Comparison of ENCODE assay signal across 9 cellular contexts in genomic region chr2:160993543-160994090, GRCh38.
A peak's percentile ranks its signal among the peaks of the same experiment; 100 is the strongest.
DNase-seq lines count a peak whose midpoint lies in the region; ATAC-seq, FAIRE-seq and TF ChIP-seq lines count a peak whose summit lies in the region.
"Had no signal": no experiment of that assay in that cellular context is flagged by ENCODE, and none has a peak within 500 bp of the region (broad histone marks: within the 10 kb centered on the region; RNA-seq: fewer than 3 reads in every experiment).

No MANE protein-coding gene starts in this region.

- no peaks in the 10 kb centered on the region for H3K9me3 Mint-ChIP-seq in astrocyte (ENCODE audit: unreplicated experiment)
- H3K9me3 Mint-ChIP-seq: WTC11 had no signal

- H3K36me3 Mint-ChIP-seq in astrocyte (ENCODE audit: low read depth, unreplicated experiment) = no peaks in the 10 kb centered on the region
- H3K36me3 Mint-ChIP-seq: WTC11 had no signal

- no peak for FAIRE-seq in astrocyte (lab: Jason Lieb, UNC)

- no peak for TF ChIP-seq CTCF in KMS-11 (conservative IDR thresholded peaks at IDR 0.05; ENCODE audit: low read depth, low read length)
- TF ChIP-seq CTCF in astrocyte (IDR thresholded peaks at IDR 0.05; ENCODE audit: insufficient read depth, low read depth, low read length) = no peak
- no peak for TF ChIP-seq CTCF in left lung (IDR thresholded peaks at IDR 0.05)

- H3K27ac ChIP-seq in KMS-11 = no peak overlapping the region
- no peak overlapping the region for H3K27ac ChIP-seq in astrocyte (ENCODE audit: low read depth, low read length)
- H3K27ac ChIP-seq in left lung = peak overlapping the region in 1 of 2 donors; percentile 15
- H3K27ac ChIP-seq in stomach smooth muscle (ENCODE audit: low read length) = peak overlapping the region; percentile 1

- no peaks in the 10 kb centered on the region for H4K20me1 ChIP-seq in KMS-11 (ENCODE audit: insufficient read depth)
- no peaks in the 10 kb centered on the region for H4K20me1 ChIP-seq in astrocyte (ENCODE audit: insufficient read depth, low read length)

- H3K9ac ChIP-seq in KMS-11 (no peak overlapping the region), astrocyte (ENCODE audit: low read length) (no peak overlapping the region), stomach smooth muscle (ENCODE audit: low read length in 2 of 2) (peak overlapping the region; percentile 5 to 42)

- H3K27me3 ChIP-seq in KMS-11 (ENCODE audit: insufficient read depth, low read depth) (no peaks in the 10 kb centered on the region), astrocyte (ENCODE audit: insufficient read depth, low read length) (no peaks in the 10 kb centered on the region), left lung (no peaks in the 10 kb centered on the region), stomach smooth muscle (ENCODE audit: control insufficient read depth in 1 of 2, insufficient read depth in 2 of 2, low read length in 2 of 2) (no peaks in the 10 kb centered on the region)

- H3K27ac Mint-ChIP-seq in astrocyte (ENCODE audit: unreplicated experiment) = peak overlapping the region; percentile 63
- H3K27ac Mint-ChIP-seq: WTC11 had no signal

- no peak overlapping the region for H3K4me3 Mint-ChIP-seq in astrocyte (ENCODE audit: unreplicated experiment)
- H3K4me3 Mint-ChIP-seq: WTC11 had no signal

- H3K9me3 ChIP-seq in astrocyte (ENCODE audit: insufficient read depth, low read depth, low read length) = no peaks in the 10 kb centered on the region
- no peaks in the 10 kb centered on the region for H3K9me3 ChIP-seq in left lung
- H3K9me3 ChIP-seq in stomach smooth muscle (ENCODE audit: control insufficient read depth in 2 of 2, low read length in 2 of 2) = no peaks in the 10 kb centered on the region

- H3K79me2 ChIP-seq in KMS-11 (ENCODE audit: insufficient read depth, low read depth) (no peaks in the 10 kb centered on the region), astrocyte (ENCODE audit: insufficient read depth, low read length) (no peaks in the 10 kb centered on the region)

- no peak overlapping the region for H3K4me2 ChIP-seq in KMS-11
- H3K4me2 ChIP-seq in astrocyte (ENCODE audit: low read length) = peak overlapping the region; percentile 60

- H3K4me1 Mint-ChIP-seq in astrocyte (ENCODE audit: low read depth, unreplicated experiment) = peaks cover 14% of the 10 kb centered on the region

- no peaks in the 10 kb centered on the region for H3K36me3 ChIP-seq in KMS-11 (ENCODE audit: insufficient read depth)
- no peaks in the 10 kb centered on the region for H3K36me3 ChIP-seq in astrocyte (ENCODE audit: insufficient read depth, low read length)
- H3K36me3 ChIP-seq in left lung = no peaks in the 10 kb centered on the region
- no peaks in the 10 kb centered on the region for H3K36me3 ChIP-seq in stomach smooth muscle (ENCODE audit: control insufficient read depth in 2 of 2, insufficient read depth in 2 of 2, low read length in 2 of 2)

- peak; percentile 31 for ATAC-seq in left lung
- ATAC-seq in HG02840 (IDR thresholded peaks at IDR 0.05; ENCODE audit: low FRiP score, unreplicated experiment) = no peak

- intact Hi-C loops in left lung (cut with DNase I) = loop anchor here in 1 of 2 donors (5.0 kb wide), 1 partner anchor 881 kb away; no protein-coding TSS in a partner anchor

- H3K4me3 ChIP-seq in KMS-11 (IDR thresholded peaks at IDR 0.05; ENCODE audit: insufficient read depth, low read depth, low read length) (no peak overlapping the region), astrocyte (ENCODE audit: insufficient read depth, low read depth, low read length) (no peak overlapping the region), left lung (no peak overlapping the region), stomach smooth muscle (ENCODE audit: low read length in 2 of 2) (peak overlapping the region; percentile 10 to 56)

- DNase-seq in astrocyte (ENCODE audit: low read depth) = no peak
- no peak for DNase-seq in left lung
- no peak for DNase-seq in SIG-M5 (lab: John Stamatoyannopoulos, UW)
- DNase-seq in hippocampal formation (lab: John Stamatoyannopoulos, UW) = no peak
- DNase-seq: cerebellar nuclear complex had no signal

- no peaks in the 10 kb centered on the region for H3K27me3 Mint-ChIP-seq in astrocyte (ENCODE audit: low read depth, unreplicated experiment)

- H2AFZ ChIP-seq in KMS-11 (ENCODE audit: low read depth) (peak overlapping the region; percentile 44; the same call in 1 of the 2 replicates), astrocyte (ENCODE audit: low read depth, low read length) (no peak overlapping the region)

- H3K4me1 ChIP-seq in KMS-11 (ENCODE audit: low read depth, poor library complexity, severe bottlenecking) (no peaks in the 10 kb centered on the region), astrocyte (ENCODE audit: insufficient read depth, low read length) (no peaks in the 10 kb centered on the region), left lung (peaks cover 5 to 11% of the 10 kb centered on the region in 2 donors), stomach smooth muscle (ENCODE audit: control insufficient read depth, insufficient read depth, low read length) (peaks cover 8% of the 10 kb centered on the region)

Comparison
In these comparisons a context has a peak if more than half of its experiments do, and no peak if none do; other contexts are left out.
1. H3K4me3 ChIP-seq: peak in stomach smooth muscle (2 of 2); none in KMS-11 (single experiment), astrocyte (single experiment) and left lung (0 of 2).
2. H3K9ac ChIP-seq: peak in stomach smooth muscle (2 of 2); none in KMS-11 (single experiment) and astrocyte (single experiment).